ENCODE assay signal across 29 cellular contexts in genomic region chr7:889025-889390, GRCh38. TPM values are rescaled to one million over a fixed set of nuclear protein-coding genes. Genes with fewer than 3 reads are reported as not detected.
DNase-seq lines count a peak whose midpoint lies in the region; ATAC-seq and TF ChIP-seq lines count a peak whose summit lies in the region.
"Had no signal": no experiment of that assay in that cellular context is flagged by ENCODE, and none has a peak within 500 bp of the region (broad histone marks: within the 10 kb centered on the region; RNA-seq: fewer than 3 reads in every experiment).

No MANE protein-coding gene starts in this region.

- DNase-seq in Right ventricle myocardium superior (peak; percentile 35), left ventricle myocardium inferior (no peak), WTC11 (ENCODE audit: low spot score) (no peak), prostate gland (ENCODE audit: low spot score) (no peak), putamen (ENCODE audit: low spot score) (no peak)
- no peak for DNase-seq in stimulated activated naive B cell treated with anti-CD40 and anti-IgM and Interleukin-4, amounts not matched to agents 10 μg/mL and 1 μg/mL and 100 μg/mL, for 72 hours
- DNase-seq: activated CD4-positive, alpha-beta T cell treated with anti-CD3 and anti-CD28 coated beads, Interleukin-2, amount 50 U/mL, for 1 hour; activated naive CD4-positive, alpha-beta T cell; activated T-cell treated with anti-CD3 and anti-CD28 coated beads, Interleukin-2, amount 50 U/mL, for 4 hours; brain microvascular endothelial cell; CD4-positive, alpha-beta memory T cell; colonic mucosa; endodermal cell; foreskin melanocyte; HFFc6; midbrain; naive thymus-derived CD4-positive, alpha-beta T cell; NCI-H1092 treated with DMSO at 0.1 percent for 48 hours; NCI-H187; NCI-H524 treated with DMSO at 0.1 percent for 48 hours; PC-9; SIG-M5; T-helper 9 cell; WERI-Rb-1 had no signal

- H3K27ac Mint-ChIP-seq in WTC11: 0 out of 2 replicates have a peak overlapping the region, but pooled peaks have one; percentile 53
- H3K27ac Mint-ChIP-seq in stimulated activated naive B cell treated with anti-CD40 and anti-IgM and Interleukin-4, amounts not matched to agents 10 μg/mL and 1 μg/mL and 100 μg/mL, for 72 hours: peak overlapping the region; percentile 70
- H3K27ac Mint-ChIP-seq: CD4-positive, alpha-beta memory T cell; endodermal cell; HFFc6; naive thymus-derived CD4-positive, alpha-beta T cell had no signal

- H3K9me3 ChIP-seq in left ventricle myocardium inferior (replicated peaks): no peaks in the 10 kb centered on the region
- H3K9me3 ChIP-seq in iPS-18c (ENCODE audit: control insufficient read depth, insufficient read depth, low read length): peaks cover 2% of the 10 kb centered on the region
- no peaks in the 10 kb centered on the region for H3K9me3 ChIP-seq in prostate gland
- H3K9me3 ChIP-seq: colonic mucosa, esophagus muscularis mucosa, suprapubic skin had no signal

- H3K4me1 ChIP-seq in left ventricle myocardium inferior (peaks cover 38% of the 10 kb centered on the region), prostate gland (replicated peaks) (peaks cover 8% of the 10 kb centered on the region)
- H3K4me1 ChIP-seq: colonic mucosa had no signal

- H3K4me3 ChIP-seq in left ventricle myocardium inferior: no peak overlapping the region
- H3K4me3 ChIP-seq in iPS-18c (ENCODE audit: insufficient read depth, low read depth, low read length): peak overlapping the region; percentile 36; the same call in 1 of the 2 replicates
- no peak overlapping the region for H3K4me3 ChIP-seq in prostate gland
- H3K4me3 ChIP-seq: colonic mucosa, esophagus muscularis mucosa, PC-9, smooth muscle cell, suprapubic skin had no signal

- no peak overlapping the region for H3K27ac ChIP-seq in left ventricle myocardium inferior (replicated peaks)
- H3K27ac ChIP-seq in prostate gland: no peak overlapping the region
- H3K27ac ChIP-seq: brain microvascular endothelial cell, colonic mucosa, esophagus muscularis mucosa, PC-9, suprapubic skin, WERI-Rb-1 had no signal

- H3K4me3 Mint-ChIP-seq in WTC11: no peak overlapping the region
- no peak overlapping the region for H3K4me3 Mint-ChIP-seq in stimulated activated naive B cell treated with anti-CD40 and anti-IgM and Interleukin-4, amounts not matched to agents 10 μg/mL and 1 μg/mL and 100 μg/mL, for 72 hours
- H3K4me3 Mint-ChIP-seq: activated T-cell treated with anti-CD3 and anti-CD28 coated beads, Interleukin-2, amount 50 U/mL, for 4 hours; CD4-positive, alpha-beta memory T cell; endodermal cell; HFFc6; naive thymus-derived CD4-positive, alpha-beta T cell had no signal

- H3K27me3 Mint-ChIP-seq in WTC11 (ENCODE audit: low read depth): no peaks in the 10 kb centered on the region
- H3K27me3 Mint-ChIP-seq in stimulated activated naive B cell treated with anti-CD40 and anti-IgM and Interleukin-4, amounts not matched to agents 10 μg/mL and 1 μg/mL and 100 μg/mL, for 72 hours: no peaks in the 10 kb centered on the region
- H3K27me3 Mint-ChIP-seq: CD4-positive, alpha-beta memory T cell; naive thymus-derived CD4-positive, alpha-beta T cell had no signal

- H3K4me1 Mint-ChIP-seq in WTC11: 0 out of 2 replicates have a peak, but pooled peaks cover 4% of the 10 kb centered on the region
- H3K4me1 Mint-ChIP-seq in stimulated activated naive B cell treated with anti-CD40 and anti-IgM and Interleukin-4, amounts not matched to agents 10 μg/mL and 1 μg/mL and 100 μg/mL, for 72 hours: peaks cover 12 to 22% of the 10 kb centered on the region in 2 donors
- H3K4me1 Mint-ChIP-seq: endodermal cell had no signal

- 92% methylated on average over 15 of the region's 15 CpGs for WGBS in prostate gland

- ATAC-seq in Right ventricle myocardium superior (ENCODE audit: poor library complexity) (no peak), WTC11 (no peak), HG03457 (IDR thresholded peaks at IDR 0.05; ENCODE audit: unreplicated experiment) (no peak)
- ATAC-seq in stimulated activated naive B cell treated with anti-CD40 and anti-IgM and Interleukin-4, amounts not matched to agents 10 μg/mL and 1 μg/mL and 100 μg/mL, for 72 hours (replicated peaks): no peak
- ATAC-seq: activated T-cell treated with anti-CD3 and anti-CD28 coated beads, Interleukin-2, amount 50 U/mL, for 4 hours; naive thymus-derived CD4-positive, alpha-beta T cell had no signal

- no peaks in the 10 kb centered on the region for H3K9me3 Mint-ChIP-seq in WTC11
- H3K9me3 Mint-ChIP-seq in stimulated activated naive B cell treated with anti-CD40 and anti-IgM and Interleukin-4, amounts not matched to agents 10 μg/mL and 1 μg/mL and 100 μg/mL, for 72 hours: peaks cover 0 to 5% of the 10 kb centered on the region in 2 donors
- H3K9me3 Mint-ChIP-seq: activated T-cell treated with anti-CD3 and anti-CD28 coated beads, Interleukin-2, amount 50 U/mL, for 4 hours; endodermal cell; HFFc6 had no signal

- CTCF ChIA-PET in WTC11 (lab: Charles Lee): no interaction called here

- intact Hi-C loops in Right ventricle myocardium superior (cut with DNase I) (no loop called here), left ventricle myocardium inferior (cut with micrococcal nuclease) (no loop called here), prostate gland (cut with DNase I) (no loop called here)

- TF ChIP-seq POLR2A in prostate gland (IDR thresholded peaks at IDR 0.05): no peak

- H3K36me3 ChIP-seq in left ventricle myocardium inferior: peaks cover 66% of the 10 kb centered on the region
- H3K36me3 ChIP-seq in prostate gland: peaks cover 0 to 22% of the 10 kb centered on the region in 2 donors

- H3K36me3 Mint-ChIP-seq in WTC11: peaks cover 46% of the 10 kb centered on the region
- peaks cover 40 to 59% of the 10 kb centered on the region in 2 donors for H3K36me3 Mint-ChIP-seq in stimulated activated naive B cell treated with anti-CD40 and anti-IgM and Interleukin-4, amounts not matched to agents 10 μg/mL and 1 μg/mL and 100 μg/mL, for 72 hours

- no peaks in the 10 kb centered on the region for H3K27me3 ChIP-seq in left ventricle myocardium inferior (ENCODE audit: low read depth)
- H3K27me3 ChIP-seq in prostate gland (replicated peaks; ENCODE audit: insufficient read depth): no peaks in the 10 kb centered on the region
- H3K27me3 ChIP-seq: brain microvascular endothelial cell, colonic mucosa, esophagus muscularis mucosa, suprapubic skin had no signal

- TF ChIP-seq CTCF in left ventricle myocardium inferior (IDR thresholded peaks at IDR 0.05; ENCODE audit: borderline replicate concordance): no peak
- no peak for TF ChIP-seq CTCF in WTC11 (IDR thresholded peaks at IDR 0.05)
- TF ChIP-seq CTCF in prostate gland (IDR thresholded peaks at IDR 0.05): no peak

- POLR2A ChIA-PET in WTC11 (lab: Charles Lee): no interaction called here

TF ChIP-seq in WTC11, 78 proteins besides CTCF, POLR2A, EP300 and RAD21 (continues in another document):
- no peak for TF ChIP-seq NR1H2 (CRISPR knock-in tag; IDR thresholded peaks at IDR 0.05)
- no peak for TF ChIP-seq NFATC4 (CRISPR knock-in tag; IDR thresholded peaks at IDR 0.05)
- no peak for TF ChIP-seq ZNF317 (CRISPR knock-in tag; IDR thresholded peaks at IDR 0.05; ENCODE audit: borderline replicate concordance, low read depth)
- TF ChIP-seq NR2C2 (CRISPR knock-in tag; IDR thresholded peaks at IDR 0.05): no peak
- no peak for TF ChIP-seq KAT7 (CRISPR knock-in tag; IDR thresholded peaks at IDR 0.05; ENCODE audit: borderline replicate concordance)
- TF ChIP-seq, protein P1, sequence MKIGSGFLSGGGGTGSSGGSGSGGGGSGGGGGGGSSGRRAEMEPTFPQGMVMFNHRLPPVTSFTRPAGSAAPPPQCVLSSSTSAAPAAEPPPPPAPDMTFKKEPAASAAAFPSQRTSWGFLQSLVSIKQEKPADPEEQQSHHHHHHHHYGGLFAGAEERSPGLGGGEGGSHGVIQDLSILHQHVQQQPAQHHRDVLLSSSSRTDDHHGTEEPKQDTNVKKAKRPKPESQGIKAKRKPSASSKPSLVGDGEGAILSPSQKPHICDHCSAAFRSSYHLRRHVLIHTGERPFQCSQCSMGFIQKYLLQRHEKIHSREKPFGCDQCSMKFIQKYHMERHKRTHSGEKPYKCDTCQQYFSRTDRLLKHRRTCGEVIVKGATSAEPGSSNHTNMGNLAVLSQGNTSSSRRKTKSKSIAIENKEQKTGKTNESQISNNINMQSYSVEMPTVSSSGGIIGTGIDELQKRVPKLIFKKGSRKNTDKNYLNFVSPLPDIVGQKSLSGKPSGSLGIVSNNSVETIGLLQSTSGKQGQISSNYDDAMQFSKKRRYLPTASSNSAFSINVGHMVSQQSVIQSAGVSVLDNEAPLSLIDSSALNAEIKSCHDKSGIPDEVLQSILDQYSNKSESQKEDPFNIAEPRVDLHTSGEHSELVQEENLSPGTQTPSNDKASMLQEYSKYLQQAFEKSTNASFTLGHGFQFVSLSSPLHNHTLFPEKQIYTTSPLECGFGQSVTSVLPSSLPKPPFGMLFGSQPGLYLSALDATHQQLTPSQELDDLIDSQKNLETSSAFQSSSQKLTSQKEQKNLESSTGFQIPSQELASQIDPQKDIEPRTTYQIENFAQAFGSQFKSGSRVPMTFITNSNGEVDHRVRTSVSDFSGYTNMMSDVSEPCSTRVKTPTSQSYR (CRISPR knock-in tag; IDR thresholded peaks at IDR 0.05): no peak
- no peak for TF ChIP-seq TEAD1 (CRISPR knock-in tag; IDR thresholded peaks at IDR 0.05)
- no peak for TF ChIP-seq MYBL2 (CRISPR knock-in tag; IDR thresholded peaks at IDR 0.05)
- TF ChIP-seq ZNF121 (CRISPR knock-in tag; IDR thresholded peaks at IDR 0.05): no peak
- no peak for TF ChIP-seq ZNF219 (CRISPR knock-in tag; IDR thresholded peaks at IDR 0.05; ENCODE audit: borderline replicate concordance)
- TF ChIP-seq CBFB (CRISPR knock-in tag; IDR thresholded peaks at IDR 0.05; ENCODE audit: low read depth): no peak
- no peak for TF ChIP-seq ZNF423 (CRISPR knock-in tag; IDR thresholded peaks at IDR 0.05)
- TF ChIP-seq ETV6 (CRISPR knock-in tag; IDR thresholded peaks at IDR 0.05): no peak
- no peak for TF ChIP-seq GTF2I (CRISPR knock-in tag; conservative IDR thresholded peaks at IDR 0.05)

RNA-seq across cellular contexts. Expression of gene GET4, which starts 12.7 kb away (rescaled TPM):
- total RNA-seq in Right ventricle myocardium superior (20.6 TPM), left ventricle myocardium inferior (22.9 TPM), WTC11 (2021) (73.0 to 82.0 TPM (median 73.4 TPM) in 3 replicates), prostate gland (10 to 100 TPM; 50.0 to 91.9 TPM)

RNA-seq across cellular contexts. Expression of gene SUN1, which starts 56.7 kb away (rescaled TPM):
- total RNA-seq in Right ventricle myocardium superior (177 TPM), left ventricle myocardium inferior (183 TPM), WTC11 (2021) (149 to 158 TPM (median 156 TPM) in 3 replicates), prostate gland (100 to 1,000 TPM; 106 to 177 TPM)
